Comparison of ENCODE assay signal across 8 cellular contexts in genomic region chr19:708154-709141, GRCh38. TPM values are rescaled to one million over a fixed set of nuclear protein-coding genes. Genes with fewer than 3 reads are reported as not detected.
DNase-seq lines count a peak whose midpoint lies in the region; ATAC-seq and TF ChIP-seq lines count a peak whose summit lies in the region.

PALM (plus strand) TSS chr19:708935; CDS start chr19:709147, 212 bp downstream.

- H3K4me3 Mint-ChIP-seq in type B pancreatic cell: peak within 1 kb of the TSS; percentile 82
- no peak within 1 kb of the TSS for H3K4me3 Mint-ChIP-seq in activated T-helper 2 cell treated with anti-CD3 and anti-CD28 coated beads, Interferon-gamma antibody, Interleukin-2, Interleukin-4, amounts not matched to agents 10 μg/mL and 5 μg/mL and 100 μg/mL, durations not matched to agents 14 hours and 24 hours and 36 hours (ENCODE audit: low read depth)

- H3K4me1 ChIP-seq in lung (ENCODE audit: control insufficient read depth in 2 of 2, insufficient read depth in 2 of 2, low read length in 2 of 2): peaks cover 0 to 6% of the 10 kb centered on the region in 2 donors

- no peaks in the 10 kb centered on the region for H3K36me3 Mint-ChIP-seq in type B pancreatic cell
- no peaks in the 10 kb centered on the region for H3K36me3 Mint-ChIP-seq in activated T-helper 2 cell treated with anti-CD3 and anti-CD28 coated beads, Interferon-gamma antibody, Interleukin-2, Interleukin-4, amounts not matched to agents 10 μg/mL and 5 μg/mL and 100 μg/mL, durations not matched to agents 14 hours and 24 hours and 36 hours (ENCODE audit: low read depth)

- peak within 1 kb of the TSS; percentile 74 for H3K27ac Mint-ChIP-seq in type B pancreatic cell
- H3K27ac Mint-ChIP-seq in activated T-helper 2 cell treated with anti-CD3 and anti-CD28 coated beads, Interferon-gamma antibody, Interleukin-2, Interleukin-4, amounts not matched to agents 10 μg/mL and 5 μg/mL and 100 μg/mL, durations not matched to agents 14 hours and 24 hours and 36 hours: no peak within 1 kb of the TSS

- intact Hi-C loops in activated T-helper 2 cell treated with anti-CD3 and anti-CD28 coated beads, Interferon-gamma antibody, Interleukin-2, Interleukin-4, amounts not matched to agents 10 μg/mL and 5 μg/mL and 100 μg/mL, durations not matched to agents 14 hours and 24 hours and 36 hours (cut with micrococcal nuclease): no loop called here

- no peaks in the 10 kb centered on the region for H3K27me3 Mint-ChIP-seq in type B pancreatic cell
- H3K27me3 Mint-ChIP-seq in activated T-helper 2 cell treated with anti-CD3 and anti-CD28 coated beads, Interferon-gamma antibody, Interleukin-2, Interleukin-4, amounts not matched to agents 10 μg/mL and 5 μg/mL and 100 μg/mL, durations not matched to agents 14 hours and 24 hours and 36 hours (ENCODE audit: low read depth): peaks cover 26% of the 10 kb centered on the region

- no peaks in the 10 kb centered on the region for H3K27me3 ChIP-seq in lung (ENCODE audit: control insufficient read depth, insufficient read depth)

- H3K27ac ChIP-seq in cingulate gyrus (ENCODE audit: low read depth, low read length): peak within 1 kb of the TSS; percentile 85
- peak within 1 kb of the TSS; percentile 79 to 80 for H3K27ac ChIP-seq in lung (ENCODE audit: low read depth in 1 of 2, low read length in 1 of 2)

- H3K4me1 Mint-ChIP-seq in type B pancreatic cell (ENCODE audit: unreplicated experiment): peaks cover 10% of the 10 kb centered on the region
- no peaks in the 10 kb centered on the region for H3K4me1 Mint-ChIP-seq in activated T-helper 2 cell treated with anti-CD3 and anti-CD28 coated beads, Interferon-gamma antibody, Interleukin-2, Interleukin-4, amounts not matched to agents 10 μg/mL and 5 μg/mL and 100 μg/mL, durations not matched to agents 14 hours and 24 hours and 36 hours (ENCODE audit: low read depth)

- TF ChIP-seq CTCF in lung (IDR thresholded peaks at IDR 0.05; ENCODE audit: control extremely low read depth, extremely low read depth): no peak
- peak; percentile 43 for TF ChIP-seq CTCF in type B pancreatic cell (conservative IDR thresholded peaks at IDR 0.05)

- TF ChIP-seq POLR2A in erythroblast (IDR thresholded peaks at IDR 0.05; ENCODE audit: low read length): no peak

- H3K36me3 ChIP-seq in lung (ENCODE audit: control insufficient read depth in 2 of 2, insufficient read depth in 2 of 2, low read length in 2 of 2): no peaks in the 10 kb centered on the region

- WGBS in lung, 2 donors: 10 to 23% methylated on average over 41 to 83 of the region's 93 CpGs

- H3K4me3 ChIP-seq in lung: peak within 1 kb of the TSS; percentile 63

- H3K9me3 Mint-ChIP-seq in type B pancreatic cell: no peaks in the 10 kb centered on the region
- no peaks in the 10 kb centered on the region for H3K9me3 Mint-ChIP-seq in activated T-helper 2 cell treated with anti-CD3 and anti-CD28 coated beads, Interferon-gamma antibody, Interleukin-2, Interleukin-4, amounts not matched to agents 10 μg/mL and 5 μg/mL and 100 μg/mL, durations not matched to agents 14 hours and 24 hours and 36 hours

- DNase-seq in NCI-H146 (lab: John Stamatoyannopoulos, UW): peak; percentile 13
- DNase-seq in NCI-H146 treated with DMSO at 0.1 percent for 48 hours (lab: John Stamatoyannopoulos, UW; ENCODE audit: unreplicated experiment): no peak
- DNase-seq in lung (ENCODE audit: low spot score): no peak
- no peak for DNase-seq in type B pancreatic cell (ENCODE audit: extremely low spot score, unreplicated experiment)
- DNase-seq in erythroblast (lab: John Stamatoyannopoulos, UW): no peak
- no peak for DNase-seq in activated T-helper 2 cell treated with anti-CD3 and anti-CD28 coated beads, Interferon-gamma antibody, Interleukin-2, Interleukin-4, amounts not matched to agents 10 μg/mL and 5 μg/mL and 100 μg/mL, durations not matched to agents 14 hours and 24 hours and 36 hours (ENCODE audit: low spot score)
- DNase-seq in activated CD4-positive, alpha-beta T cell treated with anti-CD3 and anti-CD28 coated beads, Interleukin-2, amount 50 U/mL, for 1 hour: no peak

- peaks cover 0 to 3% of the 10 kb centered on the region in 2 donors for H3K9me3 ChIP-seq in lung (ENCODE audit: control insufficient read depth in 2 of 2, insufficient read depth in 1 of 2, low read length in 1 of 2)

- no peak for ATAC-seq in lung (ENCODE audit: insufficient read depth, low FRiP score)

RNA-seq across cellular contexts. Expression of gene PALM, which starts in this region (rescaled TPM):
- total RNA-seq in lung: 10 to 100 TPM; 33.5 to 45.7 TPM
- polyA plus RNA-seq in lung: 10 to 100 TPM; 16.2 to 22.7 TPM
- total RNA-seq in type B pancreatic cell (ENCODE audit: low replicate concordance): 63.3 and 64.1 TPM in 2 replicates
- not detected in 2 replicates for total RNA-seq in activated T-helper 2 cell treated with anti-CD3 and anti-CD28 coated beads, Interferon-gamma antibody, Interleukin-2, Interleukin-4, amounts not matched to agents 10 μg/mL and 5 μg/mL and 100 μg/mL, durations not matched to agents 14 hours and 24 hours and 36 hours

Comparison
In these comparisons a context has a peak if more than half of its experiments do, and no peak if none do; other contexts are left out.
1. RNA of gene PALM (total RNA-seq): 63.3 to 64.1 TPM in type B pancreatic cell and 33.5 to 45.7 TPM in lung; not detected in activated T-helper 2 cell treated with anti-CD3 and anti-CD28 coated beads, Interferon-gamma antibody, Interleukin-2, Interleukin-4, amounts not matched to agents 10 μg/mL and 5 μg/mL and 100 μg/mL, durations not matched to agents 14 hours and 24 hours and 36 hours; every median in the first group is over 10 times any median in the second.